ENCODE assay signal across 5 cellular contexts in the genomic region with DNA sequence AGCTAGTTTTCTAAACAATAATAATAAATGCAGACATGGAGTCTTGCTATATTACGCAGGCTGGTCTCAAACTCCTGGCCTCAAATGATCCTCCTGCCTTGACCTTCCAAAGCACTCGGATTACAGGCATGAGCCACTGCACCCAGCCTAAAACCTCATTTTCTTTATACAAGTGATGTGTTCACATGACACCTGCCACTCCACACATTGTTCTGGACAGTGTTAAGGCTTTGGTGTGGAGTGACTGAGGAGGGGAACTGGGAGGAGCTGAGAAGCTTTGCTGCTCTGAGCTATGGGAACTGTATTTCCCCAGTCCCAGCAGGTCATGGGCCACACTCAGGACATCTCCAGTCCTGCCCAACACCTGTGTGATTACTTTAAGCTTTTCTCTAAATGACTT.
"Had no signal": no experiment of that assay in that cellular context is flagged by ENCODE, and none has a peak within 500 bp of the region (broad histone marks: within the 10 kb centered on the region; RNA-seq: fewer than 3 reads in every experiment).

No MANE protein-coding gene starts in this region.

- H3K27ac ChIP-seq: HL-60 had no signal

- DNase-seq: H9, HCEC 1CT, KBM-7 had no signal

- H3K4me3 ChIP-seq: GM23338 had no signal
